28 cellular contexts compared by ENCODE assay signal in the genomic region with DNA sequence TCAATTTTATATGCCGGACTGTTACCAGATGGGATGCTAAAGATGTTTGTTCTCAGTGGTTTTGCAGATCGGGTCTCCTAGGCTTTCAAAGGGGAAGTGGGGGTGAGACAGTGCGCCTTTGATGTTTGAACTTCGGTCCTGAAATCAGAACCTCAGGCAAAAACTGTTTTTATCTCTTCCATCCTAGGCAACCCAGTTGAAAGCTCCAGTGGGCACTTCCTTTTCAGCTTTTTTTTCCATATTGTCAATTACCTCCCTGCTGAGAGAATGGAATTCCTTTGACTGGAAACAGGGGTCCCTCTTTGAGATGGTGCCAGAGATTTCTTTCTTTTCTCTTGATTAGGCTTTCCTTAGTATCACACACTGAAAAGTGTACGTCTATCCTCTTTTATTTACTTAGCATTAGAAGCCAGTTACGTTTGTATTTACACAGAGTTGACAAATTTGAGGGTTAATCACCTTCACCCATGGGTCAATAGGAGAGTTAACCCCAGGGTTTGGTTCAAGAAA. TPM values are rescaled to one million over a fixed set of nuclear protein-coding genes. Genes with fewer than 3 reads are reported as not detected.
DNase-seq lines count a peak whose midpoint lies in the region; ATAC-seq and TF ChIP-seq lines count a peak whose summit lies in the region.
"Had no signal": no experiment of that assay in that cellular context is flagged by ENCODE, and none has a peak within 500 bp of the region (broad histone marks: within the 10 kb centered on the region; RNA-seq: fewer than 3 reads in every experiment).

No MANE protein-coding gene starts in this region.

- no peak overlapping the region for H3K4ac ChIP-seq in H9 (ENCODE audit: low read depth, low read length)

- WGBS in H9 (ENCODE audit: extremely low coverage, insufficient read length, low lambda C conversion rate) = no CpG with 5 or more reads among the region's 6 CpGs

- DNase-seq in H9 (no peak), SW480 (ENCODE audit: low spot score) (peak; percentile 48), left lobe of liver (ENCODE audit: low spot score) (no peak), type B pancreatic cell (ENCODE audit: extremely low spot score, unreplicated experiment) (no peak), NCI-H2171 (lab: John Stamatoyannopoulos, UW) (no peak)
- DNase-seq in activated naive CD4-positive, alpha-beta T cell treated with anti-CD3 and anti-CD28 coated beads, Interleukin-2, amount 50 U/mL, for 16 hours = no peak
- DNase-seq: activated CD4-positive, alpha-beta T cell treated with anti-CD3 and anti-CD28 coated beads for 4 hours; activated gamma-delta T cell treated with Interleukin-2 at 50 U/mL for 16 hours; activated T-cell treated with anti-CD3 and anti-CD28 coated beads, Interleukin-2, amount 50 U/mL, for 24 hours; CD4-positive, alpha-beta T cell; EL; KG1; kidney; lower lobe of right lung; MG63; mucosa of descending colon; NCI-H1436; NCI-H446; NCI-H774; sigmoid colon; stimulated activated CD4-positive, alpha-beta T cell treated with anti-CD3 and anti-CD28 coated beads, Interleukin-4, amount 100 ng/mL, for 4 hours had no signal

- H3K79me1 ChIP-seq in H9 (ENCODE audit: insufficient read depth, low read depth, low read length, poor library complexity, severe bottlenecking) = no peaks in the 10 kb centered on the region

- H2BK12ac ChIP-seq in H9 (ENCODE audit: insufficient read length, low read depth, low read length) = no peak overlapping the region

- peak; percentile 40 for ATAC-seq in left lobe of liver
- no peak for ATAC-seq in HG03342 (IDR thresholded peaks at IDR 0.05; ENCODE audit: unreplicated experiment)
- ATAC-seq: lower lobe of right lung; mucosa of descending colon; natural killer cell treated with Interleukin-12 subunit alpha and Interleukin-12 subunit beta and Interleukin-15 and Interleukin-18, amount 100 ng/mL, for 72 hours; SK-N-SH treated with all-trans-retinoic acid at 6 μM for 48 hours; stimulated activated memory B cell treated with anti-CD40 and anti-IgM and Interleukin-4, amounts not matched to agents 10 μg/mL and 1 μg/mL and 100 μg/mL, for 72 hours had no signal

- H3K27me3 Mint-ChIP-seq in H9 (ENCODE audit: low read depth) = no peaks in the 10 kb centered on the region
- H3K27me3 Mint-ChIP-seq in type B pancreatic cell = peaks cover 15% of the 10 kb centered on the region

- no peaks in the 10 kb centered on the region for H3K27me3 ChIP-seq in H9 (ENCODE audit: insufficient read depth, low read length)
- H3K27me3 ChIP-seq: MG63, sigmoid colon, suprapubic skin had no signal

- H3K4me3 Mint-ChIP-seq in H9 = no peak overlapping the region; a peak in 1 of 5 replicates
- no peak overlapping the region for H3K4me3 Mint-ChIP-seq in type B pancreatic cell
- H3K4me3 Mint-ChIP-seq: activated T-cell treated with anti-CD3 and anti-CD28 coated beads, Interleukin-2, amount 50 U/mL, for 24 hours; CD4-positive, alpha-beta T cell; natural killer cell treated with Interleukin-12 subunit alpha and Interleukin-12 subunit beta and Interleukin-15 and Interleukin-18, amount 100 ng/mL, for 72 hours; stimulated activated memory B cell treated with anti-CD40 and anti-IgM and Interleukin-4, amounts not matched to agents 10 μg/mL and 1 μg/mL and 100 μg/mL, for 72 hours; T-helper 2 cell treated with Interferon-gamma antibody and Interleukin-4, amounts not matched to agents 5 μg/mL and 100 μg/mL, for 36 hours had no signal

- TF ChIP-seq CTCF in H9 (conservative IDR thresholded peaks at IDR 0.05) (no peak), type B pancreatic cell (conservative IDR thresholded peaks at IDR 0.05) (no peak)

- peaks cover 13% of the 10 kb centered on the region for H3K4me1 ChIP-seq in H9 (ENCODE audit: insufficient read depth, low read length)

- no peak overlapping the region for H3K56ac ChIP-seq in H9 (ENCODE audit: insufficient read length, low read depth, low read length)

- no peak overlapping the region for H3T11ph ChIP-seq in H9 (ENCODE audit: low read length)

- H2BK120ac ChIP-seq in H9 (ENCODE audit: low read depth, low read length, poor library complexity, severe bottlenecking) = no peak overlapping the region

- H2AFZ ChIP-seq in H9 (ENCODE audit: low read length) = no peak overlapping the region

- H4K8ac ChIP-seq in H9 (replicated peaks; ENCODE audit: insufficient read length, low read depth, low read length) = no peak overlapping the region

- no peak overlapping the region for H3K23ac ChIP-seq in H9 (ENCODE audit: insufficient read length, low read depth, low read length)

- H2BK15ac ChIP-seq in H9 (ENCODE audit: low read depth, low read length) = no peak overlapping the region

- no peaks in the 10 kb centered on the region for H3K9me3 Mint-ChIP-seq in H9
- H3K9me3 Mint-ChIP-seq in type B pancreatic cell = no peaks in the 10 kb centered on the region
- H3K9me3 Mint-ChIP-seq: activated T-cell treated with anti-CD3 and anti-CD28 coated beads, Interleukin-2, amount 50 U/mL, for 24 hours; CD4-positive, alpha-beta T cell; natural killer cell treated with Interleukin-12 subunit alpha and Interleukin-12 subunit beta and Interleukin-15 and Interleukin-18, amount 100 ng/mL, for 72 hours; stimulated activated memory B cell treated with anti-CD40 and anti-IgM and Interleukin-4, amounts not matched to agents 10 μg/mL and 1 μg/mL and 100 μg/mL, for 72 hours; T-helper 2 cell treated with Interferon-gamma antibody and Interleukin-4, amounts not matched to agents 5 μg/mL and 100 μg/mL, for 36 hours had no signal

- peaks cover 3 to 21% (median 5%) of the 10 kb centered on the region in 3 experiments for H3K36me3 Mint-ChIP-seq in H9 (ENCODE audit: insufficient read depth in 1 of 3, low read depth in 3 of 3)
- peaks cover 15% of the 10 kb centered on the region for H3K36me3 Mint-ChIP-seq in type B pancreatic cell
- H3K36me3 Mint-ChIP-seq: natural killer cell treated with Interleukin-12 subunit alpha and Interleukin-12 subunit beta and Interleukin-15 and Interleukin-18, amount 100 ng/mL, for 72 hours; stimulated activated memory B cell treated with anti-CD40 and anti-IgM and Interleukin-4, amounts not matched to agents 10 μg/mL and 1 μg/mL and 100 μg/mL, for 72 hours had no signal

- no peak overlapping the region for H3K14ac ChIP-seq in H9 (ENCODE audit: insufficient read depth, low read length)

- H4K5ac ChIP-seq in H9 (ENCODE audit: insufficient read length, low read depth, low read length) = no peak overlapping the region

- no peaks in the 10 kb centered on the region for H3K79me2 ChIP-seq in H9 (ENCODE audit: insufficient read depth, low read length)

- no peak overlapping the region for H2AK5ac ChIP-seq in H9 (ENCODE audit: insufficient read length, low read length)

- H3K27ac ChIP-seq in H9 (ENCODE audit: insufficient read length, low read depth, low read length) = no peak overlapping the region
- H3K27ac ChIP-seq: lower lobe of right lung, sigmoid colon, suprapubic skin had no signal

- H3K23me2 ChIP-seq in H9 (ENCODE audit: insufficient read length, low read depth, low read length, poor library complexity, severe bottlenecking) = no peaks in the 10 kb centered on the region

- H3K4me1 Mint-ChIP-seq in H9 (peaks cover 38 to 42% of the 10 kb centered on the region in 2 experiments), type B pancreatic cell (ENCODE audit: unreplicated experiment) (peaks cover 48% of the 10 kb centered on the region)
- H3K4me1 Mint-ChIP-seq: stimulated activated memory B cell treated with anti-CD40 and anti-IgM and Interleukin-4, amounts not matched to agents 10 μg/mL and 1 μg/mL and 100 μg/mL, for 72 hours had no signal

- H4K20me1 ChIP-seq in H9 (ENCODE audit: control insufficient read depth, insufficient read depth, insufficient read length) = no peaks in the 10 kb centered on the region

- no peak overlapping the region for H3K18ac ChIP-seq in H9 (ENCODE audit: insufficient read length, low read depth, low read length)

- H3K27ac Mint-ChIP-seq in H9 (peak overlapping the region in 2 of 3 experiments; percentile 17 to 78; a peak in 4 of 7 replicates), type B pancreatic cell (peak overlapping the region; percentile 10)
- H3K27ac Mint-ChIP-seq: activated T-cell treated with anti-CD3 and anti-CD28 coated beads, Interleukin-2, amount 50 U/mL, for 24 hours; CD4-positive, alpha-beta T cell; natural killer cell treated with Interleukin-12 subunit alpha and Interleukin-12 subunit beta and Interleukin-15 and Interleukin-18, amount 100 ng/mL, for 72 hours; stimulated activated memory B cell treated with anti-CD40 and anti-IgM and Interleukin-4, amounts not matched to agents 10 μg/mL and 1 μg/mL and 100 μg/mL, for 72 hours; T-helper 2 cell treated with Interferon-gamma antibody and Interleukin-4, amounts not matched to agents 5 μg/mL and 100 μg/mL, for 36 hours had no signal

- H3K9ac ChIP-seq in H9 (ENCODE audit: extremely low read depth, insufficient read length, low read length) = no peak overlapping the region

- H2BK5ac ChIP-seq in H9 (ENCODE audit: insufficient read length, low read length) = no peak overlapping the region

- no peaks in the 10 kb centered on the region for H3K9me3 ChIP-seq in H9 (ENCODE audit: control insufficient read depth, low read depth, low read length)
- H3K9me3 ChIP-seq: HAP-1, lower lobe of right lung, MG63, mucosa of descending colon, sigmoid colon, suprapubic skin had no signal

- no peak overlapping the region for H3K4me2 ChIP-seq in H9 (ENCODE audit: insufficient read depth, insufficient read length, low read length)

- H2BK20ac ChIP-seq in H9 (ENCODE audit: low read depth, low read length, poor library complexity, severe bottlenecking) = no peak overlapping the region

- H4K91ac ChIP-seq in H9 (ENCODE audit: insufficient read length, low read depth, low read length) = no peak overlapping the region

RNA-seq across cellular contexts. Expression of gene NUAK1, which starts 40.0 kb away (rescaled TPM):
- total RNA-seq in H9 (2021) (9.5 and 10.1 TPM in 2 replicates), left lobe of liver (3.4 TPM), type B pancreatic cell (ENCODE audit: low replicate concordance) (6.5 and 8.1 TPM in 2 replicates)
